ENCODE assay signal across 19 cellular contexts in genomic region chr16:19166500-19166899, GRCh38. TPM values are rescaled to one million over a fixed set of nuclear protein-coding genes. Genes with fewer than 3 reads are reported as not detected.
DNase-seq lines count a peak whose midpoint lies in the region; ATAC-seq, FAIRE-seq and TF ChIP-seq lines count a peak whose summit lies in the region.
"Had no signal": no experiment of that assay in that cellular context is flagged by ENCODE, and none has a peak within 500 bp of the region (broad histone marks: within the 10 kb centered on the region; RNA-seq: fewer than 3 reads in every experiment).

No MANE protein-coding gene starts in this region.

- H3K27me3 ChIP-seq in HepG2 (ENCODE audit: control insufficient read depth in 1 of 2, insufficient read depth in 2 of 2, low read length in 2 of 2) = peaks cover 11 to 46% of the 10 kb centered on the region in 2 experiments; a peak in 4 of 5 replicates
- H3K27me3 ChIP-seq in right lobe of liver = no peaks in the 10 kb centered on the region
- no peaks in the 10 kb centered on the region for H3K27me3 ChIP-seq in WERI-Rb-1 (ENCODE audit: insufficient read depth, low read depth, severe bottlenecking)
- no peaks in the 10 kb centered on the region for H3K27me3 ChIP-seq in upper lobe of right lung

- no peak overlapping the region for H3K4me3 ChIP-seq in HepG2 (replicated peaks in 1 of 3; ENCODE audit: insufficient read depth in 1 of 3, low read depth in 2 of 3, low read length in 3 of 3)
- H3K4me3 ChIP-seq in right lobe of liver = no peak overlapping the region
- no peak overlapping the region for H3K4me3 ChIP-seq in WERI-Rb-1 (ENCODE audit: low read depth, low read length)
- H3K4me3 ChIP-seq in upper lobe of right lung = no peak overlapping the region
- H3K4me3 ChIP-seq: tibial artery had no signal

- whole genome bisulfite sequencing in HepG2 (ENCODE audit: low lambda C conversion rate) = 0% methylated on average over 2 of the region's 2 CpGs
- 76% methylated on average over 2 of the region's 2 CpGs for WGBS in right lobe of liver (ENCODE audit: insufficient coverage, low coverage, low lambda C conversion rate, missing lambda C conversion rate)

- no peak overlapping the region for H3K9ac ChIP-seq in HepG2 (ENCODE audit: insufficient read depth, low read depth, low read length)
- H3K9ac ChIP-seq: parathyroid adenoma had no signal

- in situ Hi-C loops in HepG2 (cut with HindIII; ENCODE audit: extremely low pct_ligation_motif_present, low pct_unique_long_range_greater_than_20kb) = no loop called here

- TF ChIP-seq EP300 in HepG2 (IDR thresholded peaks at IDR 0.05; ENCODE audit: low read depth in 2 of 2, low read length in 2 of 2) (no peak), HepG2 (CRISPR knock-in tag; IDR thresholded peaks at IDR 0.05; ENCODE audit: borderline replicate concordance) (no peak)

- H3K4me1 ChIP-seq in HepG2 (ENCODE audit: insufficient read depth, low read length) (no peaks in the 10 kb centered on the region), right lobe of liver (no peaks in the 10 kb centered on the region), upper lobe of right lung (peaks cover 6% of the 10 kb centered on the region)

- BruUV-seq in HepG2 (replicated peaks; lab: Mats Ljungman, UMichigan) = no TSS peak

- intact Hi-C loops in HepG2 (cut with micrococcal nuclease; ENCODE audit: unreplicated experiment) (loop anchor here (5.0 kb wide), 1 partner anchor 211 kb away; no protein-coding TSS in a partner anchor), right lobe of liver (cut with DNase I) (loop anchor here (5.0 kb wide), 2 partner anchors 206 to 211 kb away; no protein-coding TSS in a partner anchor), upper lobe of right lung (cut with DNase I) (no loop called here)

- H3K79me2 ChIP-seq in HepG2 (ENCODE audit: insufficient read depth, low read length) = no peaks in the 10 kb centered on the region
- H3K79me2 ChIP-seq: parathyroid adenoma had no signal

- POLR2A ChIA-PET in HepG2 (lab: Yijun Ruan, JAX) = no interaction called here

- no peak for ATAC-seq in HepG2
- no peak for ATAC-seq in right lobe of liver
- ATAC-seq in upper lobe of right lung = peak; percentile 41
- no peak for ATAC-seq in HG02571 (IDR thresholded peaks at IDR 0.05; ENCODE audit: unreplicated experiment)
- ATAC-seq in GM21367 (IDR thresholded peaks at IDR 0.05; ENCODE audit: unreplicated experiment) = no peak
- ATAC-seq: activated CD4-positive, alpha-beta T cell treated with anti-CD3 and anti-CD28 coated beads for 36 hours; activated naive CD8-positive, alpha-beta T cell treated with anti-CD3 and anti-CD28 coated beads, Interleukin-2, amount 50 U/mL, for 24 hours; natural killer cell treated with Interleukin-12 subunit alpha and Interleukin-12 subunit beta and Interleukin-15 and Interleukin-18, amount 100 ng/mL, for 72 hours had no signal

- no peaks in the 10 kb centered on the region for H4K20me1 ChIP-seq in HepG2 (ENCODE audit: insufficient read depth, low read length)

- H3K36me3 ChIP-seq in HepG2 (replicated peaks in 1 of 2; ENCODE audit: control insufficient read depth in 1 of 2, insufficient read depth in 2 of 2, low read length in 2 of 2) (no peaks in the 10 kb centered on the region), right lobe of liver (no peaks in the 10 kb centered on the region), WERI-Rb-1 (no peaks in the 10 kb centered on the region), upper lobe of right lung (no peaks in the 10 kb centered on the region)
- H3K36me3 ChIP-seq: brain microvascular endothelial cell, tibial artery had no signal

- TF ChIP-seq POLR2A in HepG2 (IDR thresholded peaks at IDR 0.05; ENCODE audit: insufficient read depth in 1 of 2, low read depth in 2 of 2, low read length in 2 of 2) (no peak), right lobe of liver (IDR thresholded peaks at IDR 0.05) (no peak)

- no peak overlapping the region for H3K4me2 ChIP-seq in HepG2 (ENCODE audit: low read depth, low read length)

- no peak overlapping the region for H3K27ac ChIP-seq in HepG2 (ENCODE audit: extremely low read length, insufficient read depth, low read length)
- H3K27ac ChIP-seq in right lobe of liver = no peak overlapping the region
- no peak overlapping the region for H3K27ac ChIP-seq in WERI-Rb-1
- no peak overlapping the region for H3K27ac ChIP-seq in upper lobe of right lung
- H3K27ac ChIP-seq: brain microvascular endothelial cell, parathyroid adenoma, tibial artery had no signal

- DNase-seq in HepG2 (ENCODE audit: low spot score) = no peak
- no peak for DNase-seq in right lobe of liver
- DNase-seq in NCI-H2196 (lab: John Stamatoyannopoulos, UW; ENCODE audit: unreplicated experiment) = peak; percentile 65
- peak; percentile 19 for DNase-seq in WERI-Rb-1
- peak; percentile 67 for DNase-seq in upper lobe of right lung
- no peak for DNase-seq in GM03348 (ENCODE audit: low spot score)
- DNase-seq: activated CD4-positive, alpha-beta T cell treated with anti-CD3 and anti-CD28 coated beads for 36 hours; activated effector memory CD4-positive, alpha-beta T cell treated with Interleukin-2 at 50 U/mL for 16 hours; activated naive CD8-positive, alpha-beta T cell treated with anti-CD3 and anti-CD28 coated beads, Interleukin-2, amount 50 U/mL, for 24 hours; brain microvascular endothelial cell; GOT3; NCI-H1930; stimulated activated CD4-positive, alpha-beta T cell treated with anti-CD3 and anti-CD28 coated beads, Interleukin-1b, Interleukin-23, amount 100 ng/mL, for 48 hours; stimulated activated naive CD4-positive, alpha-beta T cell treated with Interleukin-2 at 50 U/mL for 16 hours; tibial artery had no signal

- no peak for TF ChIP-seq RAD21 in HepG2 (CRISPR knock-in tag; IDR thresholded peaks at IDR 0.05)

- CTCF ChIA-PET in HepG2 (lab: Yijun Ruan, JAX; ENCODE audit: low intra/inter-chr PET ratio, low total read pairs) = interaction anchor here (2.0 to 2.5 kb wide), 2 partner anchors 80 to 209 kb away, joined by 11 to 12 read pairs; no protein-coding TSS in a partner anchor

- H2AFZ ChIP-seq in HepG2 (ENCODE audit: low read length) = no peak overlapping the region
- H2AFZ ChIP-seq: parathyroid adenoma had no signal

- FAIRE-seq in HepG2 (lab: Jason Lieb, UNC) = no peak

- TF ChIP-seq CTCF in HepG2 (CRISPR knock-in tag; IDR thresholded peaks at IDR 0.05) = peak; percentile 50
- TF ChIP-seq CTCF in right lobe of liver (IDR thresholded peaks at IDR 0.05) = no peak
- TF ChIP-seq CTCF in WERI-Rb-1 (IDR thresholded peaks at IDR 0.05; ENCODE audit: low read depth, low read length) = peak; percentile 36
- TF ChIP-seq CTCF in upper lobe of right lung (IDR thresholded peaks at IDR 0.05) = no peak

- H3K9me3 ChIP-seq in HepG2 (ENCODE audit: low read length) (no peaks in the 10 kb centered on the region), right lobe of liver (no peaks in the 10 kb centered on the region), WERI-Rb-1 (ENCODE audit: severe bottlenecking) (peaks cover 5% of the 10 kb centered on the region), upper lobe of right lung (no peaks in the 10 kb centered on the region)
- H3K9me3 ChIP-seq: tibial artery had no signal

RNA-seq across cellular contexts. Expression of gene SYT17, which starts 1.5 kb away (rescaled TPM):
- total RNA-seq in HepG2 (2016; rRNA removed; fragmentation: Illumina TruSeq; extraction: Trizol) (0.14 TPM in 1 of 2 replicates, not detected in the other), right lobe of liver (10 to 100 TPM in 3 of 6 experiments, 1 to 10 TPM in 3; 8.2 to 14.1 (median 9.5) TPM), upper lobe of right lung (13.7 TPM)
- total RNA-seq in HepG2 (2016; cell fraction: cytosol; rRNA removed; fragmentation: Illumina TruSeq; extraction: Trizol; ENCODE audit: low read depth) = not detected in 2 replicates
- total RNA-seq in HepG2 (2016; cell fraction: insoluble cytoplasmic fraction; rRNA removed; fragmentation: Illumina TruSeq; extraction: Trizol) = not detected in 2 replicates
- total RNA-seq in HepG2 (2016; cell fraction: membrane; rRNA removed; fragmentation: Illumina TruSeq; extraction: Trizol) = not detected in 2 replicates
- 0.34 TPM in 1 of 2 replicates, not detected in the other for total RNA-seq in HepG2 (2016; cell fraction: nucleus; rRNA removed; fragmentation: Illumina TruSeq; extraction: Trizol)
- 0.44 and 0.85 TPM in 2 replicates for polyA plus RNA-seq in HepG2 (2011; rRNA removed)
- polyA plus RNA-seq in HepG2 (2011; cell fraction: cytosol; rRNA removed) = 0.12 and 0.22 TPM in 2 replicates
- polyA plus RNA-seq in HepG2 (2011; cell fraction: nucleus; rRNA removed) = 0.50 and 1.0 TPM in 2 replicates
- polyA plus RNA-seq in HepG2 (2012) = 0.07 TPM in 1 of 2 replicates, not detected in the other
- 0.08 TPM in 1 of 2 replicates, not detected in the other for polyA plus RNA-seq in HepG2 (2016; cell fraction: cytosol; fragmentation: Illumina TruSeq; extraction: Trizol; ENCODE audit: low read depth)
- polyA plus RNA-seq in HepG2 (2016; cell fraction: insoluble cytoplasmic fraction; fragmentation: Illumina TruSeq; extraction: Trizol; ENCODE audit: low read depth) = not detected in 2 replicates
- polyA plus RNA-seq in HepG2 (2016; cell fraction: membrane; fragmentation: Illumina TruSeq; extraction: Trizol; ENCODE audit: low read depth) = 0.16 TPM in 1 of 2 replicates, not detected in the other
- 0.67 TPM in 1 of 2 replicates, not detected in the other for polyA plus RNA-seq in HepG2 (2016; cell fraction: nucleus; fragmentation: Illumina TruSeq; extraction: Trizol; ENCODE audit: insufficient read depth, low read depth)
- 0.56 and 0.72 TPM in 2 replicates for polyA minus RNA-seq in HepG2 (2011; rRNA and poly(A)+ RNA removed; ENCODE audit: low replicate concordance)
- not detected in 2 replicates for polyA minus RNA-seq in HepG2 (2011; cell fraction: cytosol; rRNA and poly(A)+ RNA removed)
- polyA minus RNA-seq in HepG2 (2011; cell fraction: nucleus; rRNA and poly(A)+ RNA removed) = 0.13 and 1.1 TPM in 2 replicates
- total RNA-seq: activated CD4-positive, alpha-beta T cell treated with anti-CD3 and anti-CD28 coated beads for 36 hours; natural killer cell treated with Interleukin-12 subunit alpha and Interleukin-12 subunit beta and Interleukin-15 and Interleukin-18, amount 100 ng/mL, for 72 hours had no signal

RNA-seq across cellular contexts. Expression of gene ITPRIPL2, which starts 52.7 kb away (rescaled TPM):
- total RNA-seq in HepG2 (2016; rRNA removed; fragmentation: Illumina TruSeq; extraction: Trizol) = 11.7 and 12.6 TPM in 2 replicates
- 1.3 and 1.4 TPM in 2 replicates for total RNA-seq in HepG2 (2016; cell fraction: cytosol; rRNA removed; fragmentation: Illumina TruSeq; extraction: Trizol; ENCODE audit: low read depth)
- total RNA-seq in HepG2 (2016; cell fraction: insoluble cytoplasmic fraction; rRNA removed; fragmentation: Illumina TruSeq; extraction: Trizol) = 9.9 and 12.5 TPM in 2 replicates
- 6.5 and 6.9 TPM in 2 replicates for total RNA-seq in HepG2 (2016; cell fraction: membrane; rRNA removed; fragmentation: Illumina TruSeq; extraction: Trizol)
- total RNA-seq in HepG2 (2016; cell fraction: nucleus; rRNA removed; fragmentation: Illumina TruSeq; extraction: Trizol) = 12.3 and 13.3 TPM in 2 replicates
- polyA plus RNA-seq in HepG2 (2011; rRNA removed) = 5.9 and 7.6 TPM in 2 replicates
- 5.4 and 6.5 TPM in 2 replicates for polyA plus RNA-seq in HepG2 (2011; cell fraction: cytosol; rRNA removed)
- 13.1 and 13.2 TPM in 2 replicates for polyA plus RNA-seq in HepG2 (2011; cell fraction: nucleus; rRNA removed)
- polyA plus RNA-seq in HepG2 (2012) = 4.2 and 5.8 TPM in 2 replicates
- 0.55 and 0.58 TPM in 2 replicates for polyA plus RNA-seq in HepG2 (2016; cell fraction: cytosol; fragmentation: Illumina TruSeq; extraction: Trizol; ENCODE audit: low read depth)
- 4.7 and 5.5 TPM in 2 replicates for polyA plus RNA-seq in HepG2 (2016; cell fraction: insoluble cytoplasmic fraction; fragmentation: Illumina TruSeq; extraction: Trizol; ENCODE audit: low read depth)
- 1.4 and 1.5 TPM in 2 replicates for polyA plus RNA-seq in HepG2 (2016; cell fraction: membrane; fragmentation: Illumina TruSeq; extraction: Trizol; ENCODE audit: low read depth)
- polyA plus RNA-seq in HepG2 (2016; cell fraction: nucleus; fragmentation: Illumina TruSeq; extraction: Trizol; ENCODE audit: insufficient read depth, low read depth) = 10.7 and 12.0 TPM in 2 replicates
- polyA minus RNA-seq in HepG2 (2011; rRNA and poly(A)+ RNA removed; ENCODE audit: low replicate concordance) = 13.8 and 32.7 TPM in 2 replicates
- polyA minus RNA-seq in HepG2 (2011; cell fraction: cytosol; rRNA and poly(A)+ RNA removed) = 17.7 TPM in 2 replicates
- polyA minus RNA-seq in HepG2 (2011; cell fraction: nucleus; rRNA and poly(A)+ RNA removed) = 13.6 and 16.7 TPM in 2 replicates
- total RNA-seq in right lobe of liver = 10 to 100 TPM; 12.2 to 23.5 (median 17.7) TPM
- total RNA-seq in upper lobe of right lung = 68.9 TPM

Comparison
In these comparisons a context has a peak if more than half of its experiments do, and no peak if none do; other contexts are left out.
1. CTCF ChIP-seq: peak in HepG2 (single experiment) and WERI-Rb-1 (single experiment); none in right lobe of liver (0 of 4) and upper lobe of right lung (single experiment).
2. DNase-seq: peak in NCI-H2196 (single experiment), WERI-Rb-1 (single experiment) and upper lobe of right lung (single experiment); none in HepG2 (single experiment), right lobe of liver (0 of 3) and GM03348 (single experiment).